23 cellular contexts compared by ENCODE assay signal in the genomic region with DNA sequence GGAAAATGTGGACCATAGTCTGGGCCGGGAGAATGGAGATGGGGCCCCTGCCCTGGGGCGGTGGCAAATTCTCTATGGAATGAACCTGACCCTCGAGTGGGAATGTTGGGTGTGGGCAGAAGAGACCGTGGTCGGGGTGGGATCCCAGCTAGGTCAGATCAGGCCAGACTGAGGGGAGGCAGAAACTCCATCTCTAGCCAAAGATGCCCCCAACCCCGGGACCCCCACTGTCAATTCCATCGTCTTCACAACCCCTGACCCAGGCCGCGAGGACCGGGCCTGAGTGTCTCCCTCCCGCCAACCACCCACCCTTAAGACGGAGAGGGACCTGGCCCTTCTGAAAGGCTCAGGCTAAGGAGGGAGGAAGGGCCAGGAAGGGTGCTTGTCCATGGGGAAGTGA. TPM values are rescaled to one million over a fixed set of nuclear protein-coding genes. Genes with fewer than 3 reads are reported as not detected.
A peak's percentile ranks its signal among the peaks of the same experiment; 100 is the strongest.
DNase-seq lines count a peak whose midpoint lies in the region; TF ChIP-seq lines count a peak whose summit lies in the region.
"Had no signal": no experiment of that assay in that cellular context is flagged by ENCODE, and none has a peak within 500 bp of the region (broad histone marks: within the 10 kb centered on the region; RNA-seq: fewer than 3 reads in every experiment).

No MANE protein-coding gene starts in this region.

- H3K14ac ChIP-seq in H9 (ENCODE audit: insufficient read depth, low read length): no peak overlapping the region; the same call in 1 of the 2 replicates

- no peak for TF ChIP-seq EP300 in suprapubic skin (IDR thresholded peaks at IDR 0.05)

- no peak overlapping the region for H2BK5ac ChIP-seq in H9 (ENCODE audit: insufficient read length, low read length)

- no peak overlapping the region for H4K91ac ChIP-seq in H9 (ENCODE audit: insufficient read length, low read depth, low read length)

- DNase-seq in H9 (no peak), SJCRH30 (no peak), suprapubic skin (ENCODE audit: low spot score in 2 of 2) (no peak), NCI-H1092 treated with DMSO at 0.1 percent for 48 hours (lab: John Stamatoyannopoulos, UW) (no peak), SW480 (ENCODE audit: low spot score) (no peak), endothelial cell (ENCODE audit: low spot score) (no peak)
- DNase-seq: activated CD4-positive, alpha-beta T cell treated with anti-CD3 and anti-CD28 coated beads for 48 hours; AML-193; brain microvascular endothelial cell; MM.1S; naive B cell; NCI-H1694; NCI-H2171 treated with DMSO at 0.1 percent for 48 hours; stimulated activated CD4-positive, alpha-beta T cell treated with anti-CD3 and anti-CD28 coated beads, Interleukin-1b, Interleukin-23, amount 100 ng/mL, for 48 hours; stimulated activated naive B cell treated with anti-CD40 and anti-IgM and Interleukin-4, amounts not matched to agents 10 μg/mL and 1 μg/mL and 100 μg/mL, for 72 hours had no signal

- no peaks in the 10 kb centered on the region for H3K9me3 ChIP-seq in H9 (ENCODE audit: control insufficient read depth, low read depth, low read length)
- no peaks in the 10 kb centered on the region for H3K9me3 ChIP-seq in SJCRH30 (replicated peaks)
- no peaks in the 10 kb centered on the region for H3K9me3 ChIP-seq in iPS-18c (ENCODE audit: control insufficient read depth, insufficient read depth, low read length)
- no peaks in the 10 kb centered on the region for H3K9me3 ChIP-seq in suprapubic skin
- H3K9me3 ChIP-seq: prostate gland, thyroid gland had no signal

- H3K4me3 Mint-ChIP-seq in H9: peak overlapping the region; percentile 62 to 73
- no peak overlapping the region for H3K4me3 Mint-ChIP-seq in endothelial cell (ENCODE audit: unreplicated experiment)
- H3K4me3 Mint-ChIP-seq: dendritic cell treated with granulocyte-macrophage colony-stimulating factor and Interleukin-4, amounts not matched to agents 40 ng/mL and 50 ng/mL, for 4 days; stimulated activated naive B cell treated with anti-CD40 and anti-IgM and Interleukin-4, amounts not matched to agents 10 μg/mL and 1 μg/mL and 100 μg/mL, for 72 hours had no signal

- H3K4me2 ChIP-seq in H9 (ENCODE audit: insufficient read depth, insufficient read length, low read length): peak overlapping the region; percentile 38

- no peaks in the 10 kb centered on the region for H3K79me1 ChIP-seq in H9 (ENCODE audit: insufficient read depth, low read depth, low read length, poor library complexity, severe bottlenecking)

- no peak overlapping the region for H2AK5ac ChIP-seq in H9 (ENCODE audit: insufficient read length, low read length)

- H3K18ac ChIP-seq in H9 (ENCODE audit: insufficient read length, low read depth, low read length): no peak overlapping the region

- no peaks in the 10 kb centered on the region for H4K20me1 ChIP-seq in H9 (ENCODE audit: control insufficient read depth, insufficient read depth, insufficient read length)

- no peak overlapping the region for H2BK15ac ChIP-seq in H9 (ENCODE audit: low read depth, low read length)

- H2BK20ac ChIP-seq in H9 (ENCODE audit: low read depth, low read length, poor library complexity, severe bottlenecking): no peak overlapping the region

- H3K4me1 Mint-ChIP-seq in H9 (peaks cover 18 to 19% of the 10 kb centered on the region in 2 experiments), endothelial cell (ENCODE audit: unreplicated experiment) (peaks cover 13% of the 10 kb centered on the region)

- no peaks in the 10 kb centered on the region for H3K36me3 ChIP-seq in SJCRH30
- no peaks in the 10 kb centered on the region for H3K36me3 ChIP-seq in suprapubic skin
- H3K36me3 ChIP-seq: brain microvascular endothelial cell, prostate gland, thyroid gland had no signal

- no peaks in the 10 kb centered on the region for H3K79me2 ChIP-seq in H9 (ENCODE audit: insufficient read depth, low read length)

- H3K27me3 Mint-ChIP-seq in H9 (ENCODE audit: low read depth) (peaks cover 75% of the 10 kb centered on the region), endothelial cell (ENCODE audit: unreplicated experiment) (peaks cover 8% of the 10 kb centered on the region)

- no peak overlapping the region for H2BK12ac ChIP-seq in H9 (ENCODE audit: insufficient read length, low read depth, low read length)

- WGBS in H9 (ENCODE audit: extremely low coverage, insufficient read length, low lambda C conversion rate): no CpG with 5 or more reads among the region's 12 CpGs
- WGBS in suprapubic skin: 74% methylated on average over 10 of the region's 12 CpGs

- no peak overlapping the region for H4K5ac ChIP-seq in H9 (ENCODE audit: insufficient read length, low read depth, low read length)

- H3K4ac ChIP-seq in H9 (ENCODE audit: low read depth, low read length): no peak overlapping the region

- peak overlapping the region; percentile 52 for H3K4me3 ChIP-seq in SJCRH30
- H3K4me3 ChIP-seq in iPS-18c (ENCODE audit: insufficient read depth, low read depth, low read length): peak overlapping the region; percentile 64
- peak overlapping the region; percentile 47 for H3K4me3 ChIP-seq in suprapubic skin

- H3K27me3 ChIP-seq in H9 (ENCODE audit: insufficient read depth, low read length): peaks cover 33% of the 10 kb centered on the region; the same call in 1 of the 2 replicates
- H3K27me3 ChIP-seq in SJCRH30: no peaks in the 10 kb centered on the region
- H3K27me3 ChIP-seq in suprapubic skin: peaks cover 58% of the 10 kb centered on the region
- H3K27me3 ChIP-seq: thyroid gland had no signal

- peaks cover 13% of the 10 kb centered on the region for H3K23me2 ChIP-seq in H9 (ENCODE audit: insufficient read length, low read depth, low read length, poor library complexity, severe bottlenecking)

- H3K56ac ChIP-seq in H9 (ENCODE audit: insufficient read length, low read depth, low read length): no peak overlapping the region

- H3K27ac Mint-ChIP-seq in H9: peak overlapping the region in 1 of 3 experiments; percentile 85; a peak in 1 of 7 replicates
- H3K27ac Mint-ChIP-seq in endothelial cell (ENCODE audit: unreplicated experiment): no peak overlapping the region
- H3K27ac Mint-ChIP-seq: activated T-helper 2 cell treated with anti-CD3 and anti-CD28 coated beads, Interferon-gamma antibody, Interleukin-2, Interleukin-4, amounts not matched to agents 10 μg/mL and 5 μg/mL and 100 μg/mL, durations not matched to agents 14 hours and 24 hours and 36 hours; dendritic cell treated with granulocyte-macrophage colony-stimulating factor and Interleukin-4, amounts not matched to agents 40 ng/mL and 50 ng/mL, for 4 days; naive B cell; stimulated activated naive B cell treated with anti-CD40 and anti-IgM and Interleukin-4, amounts not matched to agents 10 μg/mL and 1 μg/mL and 100 μg/mL, for 72 hours had no signal

- H3K27ac ChIP-seq in H9 (ENCODE audit: insufficient read length, low read depth, low read length) (no peak overlapping the region), SJCRH30 (no peak overlapping the region), suprapubic skin (no peak overlapping the region)
- H3K27ac ChIP-seq: brain microvascular endothelial cell, HL-60, prostate gland, thyroid gland had no signal

- TF ChIP-seq CTCF in H9 (conservative IDR thresholded peaks at IDR 0.05) (no peak), suprapubic skin (IDR thresholded peaks at IDR 0.05) (no peak), endothelial cell (IDR thresholded peaks at IDR 0.05; ENCODE audit: unreplicated experiment) (no peak)

- no peak overlapping the region for H3T11ph ChIP-seq in H9 (ENCODE audit: low read length)

- H3K36me3 Mint-ChIP-seq in H9 (ENCODE audit: insufficient read depth in 1 of 3, low read depth in 3 of 3) (no peaks in the 10 kb centered on the region; a peak in 1 of 7 replicates), endothelial cell (ENCODE audit: low read depth, unreplicated experiment) (no peaks in the 10 kb centered on the region)
- H3K36me3 Mint-ChIP-seq: naive B cell; stimulated activated naive B cell treated with anti-CD40 and anti-IgM and Interleukin-4, amounts not matched to agents 10 μg/mL and 1 μg/mL and 100 μg/mL, for 72 hours had no signal

- H3K9me3 Mint-ChIP-seq in H9 (0 out of 5 replicates have a peak, but pooled peaks cover 0 to 2% of the 10 kb centered on the region in 2 experiments), endothelial cell (ENCODE audit: unreplicated experiment) (no peaks in the 10 kb centered on the region)
- H3K9me3 Mint-ChIP-seq: activated T-helper 2 cell treated with anti-CD3 and anti-CD28 coated beads, Interferon-gamma antibody, Interleukin-2, Interleukin-4, amounts not matched to agents 10 μg/mL and 5 μg/mL and 100 μg/mL, durations not matched to agents 14 hours and 24 hours and 36 hours; dendritic cell treated with granulocyte-macrophage colony-stimulating factor and Interleukin-4, amounts not matched to agents 40 ng/mL and 50 ng/mL, for 4 days; stimulated activated naive B cell treated with anti-CD40 and anti-IgM and Interleukin-4, amounts not matched to agents 10 μg/mL and 1 μg/mL and 100 μg/mL, for 72 hours had no signal

- H3K4me1 ChIP-seq in H9 (ENCODE audit: insufficient read depth, low read length): no peaks in the 10 kb centered on the region
- H3K4me1 ChIP-seq in SJCRH30: peaks cover 10% of the 10 kb centered on the region
- peaks cover 19% of the 10 kb centered on the region for H3K4me1 ChIP-seq in suprapubic skin

- no peak overlapping the region for H4K8ac ChIP-seq in H9 (replicated peaks; ENCODE audit: insufficient read length, low read depth, low read length)

- no peak overlapping the region for H2AFZ ChIP-seq in H9 (ENCODE audit: low read length)

- no peak overlapping the region for H2BK120ac ChIP-seq in H9 (ENCODE audit: low read depth, low read length, poor library complexity, severe bottlenecking)

- no peak overlapping the region for H3K9ac ChIP-seq in H9 (ENCODE audit: extremely low read depth, insufficient read length, low read length)

- no peak overlapping the region for H3K23ac ChIP-seq in H9 (ENCODE audit: insufficient read length, low read depth, low read length)

- no peak for TF ChIP-seq POLR2A in suprapubic skin (IDR thresholded peaks at IDR 0.05)

RNA-seq across cellular contexts. Expression of a gene that starts 0.7 kb away (rescaled TPM):
- total RNA-seq in H9 (2021) (0.29 and 0.37 TPM in 2 replicates), suprapubic skin (1 to 10 TPM; 1.2 to 3.5 (median 2.3) TPM), endothelial cell (ENCODE audit: unreplicated experiment) (0.80 TPM)
- total RNA-seq in SJCRH30 (2014; rRNA removed; shearing (Covaris generic)): 0.28 and 0.30 TPM in 2 replicates
- total RNA-seq: endothelial cell of umbilical vein, lung microvascular endothelial cell had no signal
